ENCODE assay signal across 1 cellular context in the genomic region with DNA sequence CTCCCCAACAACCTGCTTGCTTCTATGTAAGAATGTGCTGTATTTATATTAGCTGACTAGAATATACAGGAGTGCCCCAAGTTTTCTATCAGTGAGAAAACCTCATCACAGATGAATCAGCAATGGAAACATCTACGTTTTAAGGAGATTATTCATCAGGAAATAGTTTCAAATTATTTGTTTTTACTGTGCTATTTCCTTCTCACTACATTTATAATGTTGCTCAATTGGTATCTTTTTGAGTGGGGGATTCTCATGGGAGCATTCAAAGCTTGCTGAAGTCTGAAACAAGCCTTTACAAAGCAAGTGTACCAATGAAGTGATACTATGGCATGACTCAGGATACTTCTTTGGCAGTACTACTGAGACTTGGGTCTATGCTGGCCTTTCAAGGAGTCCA.
TF ChIP-seq lines count a peak whose summit lies in the region.

No MANE protein-coding gene starts in this region.

TF ChIP-seq in endothelial cell of umbilical vein, 7 proteins besides CTCF, POLR2A, EP300 and RAD21 (continued from another document):
- TF ChIP-seq FOS (IDR thresholded peaks at IDR 0.05; ENCODE audit: borderline replicate concordance, insufficient read depth, low read length) (peak; percentile 88), GATA2 (IDR thresholded peaks at IDR 0.05; ENCODE audit: insufficient read depth, insufficient read length, low read depth, low read length) (peak; percentile 53), JUN (IDR thresholded peaks at IDR 0.05; ENCODE audit: borderline replicate concordance, insufficient read depth, insufficient read length, low read depth) (no peak), POLR2AphosphoS5 (IDR thresholded peaks at IDR 0.05; ENCODE audit: insufficient read depth, low read depth, low read length) (peak; percentile 41)
- TF ChIP-seq, protein P1, sequence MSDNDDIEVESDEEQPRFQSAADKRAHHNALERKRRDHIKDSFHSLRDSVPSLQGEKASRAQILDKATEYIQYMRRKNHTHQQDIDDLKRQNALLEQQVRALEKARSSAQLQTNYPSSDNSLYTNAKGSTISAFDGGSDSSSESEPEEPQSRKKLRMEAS (IDR thresholded peaks at IDR 0.05; ENCODE audit: insufficient read depth, insufficient read length): no peak
